Comparison of ENCODE assay signal across 10 cellular contexts in genomic region chr2:49940616-49941015, GRCh38.
DNase-seq lines count a peak whose midpoint lies in the region; ATAC-seq and TF ChIP-seq lines count a peak whose summit lies in the region.
"Had no signal": no experiment of that assay in that cellular context is flagged by ENCODE, and none has a peak within 500 bp of the region (broad histone marks: within the 10 kb centered on the region; RNA-seq: fewer than 3 reads in every experiment).

No MANE protein-coding gene starts in this region.

- H3K4me3 Mint-ChIP-seq in stimulated activated memory B cell treated with anti-CD40 and anti-IgM and Interleukin-4, amounts not matched to agents 10 μg/mL and 1 μg/mL and 100 μg/mL, for 72 hours: peak overlapping the region; percentile 63

- no peaks in the 10 kb centered on the region for H3F3A ChIP-seq in SK-N-SH (replicated peaks; ENCODE audit: insufficient read depth)

- peak overlapping the region; percentile 30; the same call in 1 of the 2 replicates for H3K4me2 ChIP-seq in SK-N-SH

- 49% methylated on average over 3 of the region's 3 CpGs for WGBS in SK-N-SH (ENCODE audit: low lambda C conversion rate)

- H3K36me3 ChIP-seq in SK-N-SH (replicated peaks in 1 of 2; ENCODE audit: control insufficient read depth in 1 of 2, insufficient read depth in 2 of 2, low read length in 1 of 2) (no peaks in the 10 kb centered on the region), adipocyte (ENCODE audit: control insufficient read depth, insufficient read depth, low read length, severe bottlenecking) (no peaks in the 10 kb centered on the region)

- peaks cover 7% of the 10 kb centered on the region for H3K4me1 Mint-ChIP-seq in stimulated activated memory B cell treated with anti-CD40 and anti-IgM and Interleukin-4, amounts not matched to agents 10 μg/mL and 1 μg/mL and 100 μg/mL, for 72 hours

- H3K27me3 Mint-ChIP-seq in stimulated activated memory B cell treated with anti-CD40 and anti-IgM and Interleukin-4, amounts not matched to agents 10 μg/mL and 1 μg/mL and 100 μg/mL, for 72 hours: no peaks in the 10 kb centered on the region

- H3K27me3 ChIP-seq in SK-N-SH (ENCODE audit: insufficient read depth) (no peaks in the 10 kb centered on the region), adipocyte (replicated peaks; ENCODE audit: control insufficient read depth, insufficient read depth, low read length) (no peaks in the 10 kb centered on the region)

- H3K9ac ChIP-seq in SK-N-SH: no peak overlapping the region
- H3K9ac ChIP-seq in adipocyte (ENCODE audit: low read length): no peak overlapping the region

- no peak for DNase-seq in SK-N-SH
- peak; percentile 6 for DNase-seq in KG1 (lab: John Stamatoyannopoulos, UW)
- DNase-seq in adipocyte (ENCODE audit: low read depth): no peak
- DNase-seq in NCI-H187 (lab: John Stamatoyannopoulos, UW): no peak
- DNase-seq in glomerular visceral epithelial cell (ENCODE audit: extremely low spot score): no peak
- DNase-seq: activated gamma-delta T cell treated with Interleukin-2 at 50 U/mL for 16 hours had no signal

- H4K20me1 ChIP-seq in SK-N-SH (ENCODE audit: insufficient read depth): no peaks in the 10 kb centered on the region

- no peaks in the 10 kb centered on the region for H3K79me2 ChIP-seq in SK-N-SH (ENCODE audit: insufficient read depth)

- H2AFZ ChIP-seq in SK-N-SH (ENCODE audit: low read depth): peak overlapping the region; percentile 37

- TF ChIP-seq EP300 in SK-N-SH (IDR thresholded peaks at IDR 0.05; ENCODE audit: borderline replicate concordance in 1 of 2, low read depth in 1 of 2, low read length in 1 of 2): no peak

- no peaks in the 10 kb centered on the region for H3K36me3 Mint-ChIP-seq in stimulated activated memory B cell treated with anti-CD40 and anti-IgM and Interleukin-4, amounts not matched to agents 10 μg/mL and 1 μg/mL and 100 μg/mL, for 72 hours

- POLR2A ChIA-PET in SK-N-SH (lab: Yijun Ruan, JAX): no interaction called here

- peaks cover 3% of the 10 kb centered on the region for H3K9me3 Mint-ChIP-seq in stimulated activated memory B cell treated with anti-CD40 and anti-IgM and Interleukin-4, amounts not matched to agents 10 μg/mL and 1 μg/mL and 100 μg/mL, for 72 hours

- H3K4me3 ChIP-seq in SK-N-SH (ENCODE audit: low read depth in 2 of 2, low read length in 1 of 2) (peak overlapping the region; percentile 31 to 35; a peak in 2 of 4 replicates), adipocyte (ENCODE audit: low read length) (peak overlapping the region; percentile 77)
- H3K4me3 ChIP-seq: SK-N-MC had no signal

- CTCF ChIA-PET in SK-N-SH (lab: Yijun Ruan, JAX): interaction anchor here (1.0 kb wide), 1 partner anchor 203 kb away, joined by 4 read pairs; no protein-coding TSS in a partner anchor

- TF ChIP-seq CTCF in SK-N-SH (IDR thresholded peaks at IDR 0.05): no peak

- no peak overlapping the region for H3K27ac ChIP-seq in SK-N-SH (ENCODE audit: low read depth in 2 of 2, low read length in 1 of 2)
- H3K27ac ChIP-seq: SK-N-MC had no signal

- H3K9me3 ChIP-seq in SK-N-SH (no peaks in the 10 kb centered on the region), adipocyte (ENCODE audit: control insufficient read depth, low read length) (no peaks in the 10 kb centered on the region)

- no peak overlapping the region for H3K27ac Mint-ChIP-seq in stimulated activated memory B cell treated with anti-CD40 and anti-IgM and Interleukin-4, amounts not matched to agents 10 μg/mL and 1 μg/mL and 100 μg/mL, for 72 hours

- H3K9me2 ChIP-seq in SK-N-SH: no peaks in the 10 kb centered on the region

- ATAC-seq in SK-N-SH treated with all-trans-retinoic acid at 6 μM for 48 hours: no peak
- no peak for ATAC-seq in stimulated activated memory B cell treated with anti-CD40 and anti-IgM and Interleukin-4, amounts not matched to agents 10 μg/mL and 1 μg/mL and 100 μg/mL, for 72 hours
- ATAC-seq in GM21447 (IDR thresholded peaks at IDR 0.05; ENCODE audit: unreplicated experiment): no peak

- H3K4me1 ChIP-seq in SK-N-SH (ENCODE audit: control insufficient read depth in 1 of 2, insufficient read depth in 2 of 2, low read depth in 1 of 2, low read length in 1 of 2) (peaks cover 0 to 10% of the 10 kb centered on the region in 2 experiments; a peak in 2 of 4 replicates), adipocyte (ENCODE audit: control insufficient read depth, insufficient read depth, low read length) (no peaks in the 10 kb centered on the region)

- TF ChIP-seq RAD21 in SK-N-SH (IDR thresholded peaks at IDR 0.05; ENCODE audit: low read length): no peak

TF ChIP-seq in SK-N-SH, 30 proteins besides CTCF, POLR2A, EP300 and RAD21 (continues in another document):
- TF ChIP-seq RFX5 (IDR thresholded peaks at IDR 0.05; ENCODE audit: low read length) (no peak), FOXJ3 (CRISPR knock-in tag; IDR thresholded peaks at IDR 0.05) (no peak), USF2 (IDR thresholded peaks at IDR 0.05; ENCODE audit: borderline replicate concordance, low read depth, low read length) (no peak), MEF2A (IDR thresholded peaks at IDR 0.05; ENCODE audit: borderline replicate concordance, low read depth) (no peak), TCF12 (IDR thresholded peaks at IDR 0.05) (no peak), RXRA (IDR thresholded peaks at IDR 0.05; ENCODE audit: borderline replicate concordance, low read depth) (no peak), SMC3 (IDR thresholded peaks at IDR 0.05; ENCODE audit: low read depth, low read length) (no peak), NFIC (IDR thresholded peaks at IDR 0.05; ENCODE audit: borderline replicate concordance) (no peak), GATA2 (CRISPR knock-in tag; IDR thresholded peaks at IDR 0.05) (no peak), POLR2AphosphoS5 (IDR thresholded peaks at IDR 0.05; ENCODE audit: low read depth, low read length) (no peak), YY1 (IDR thresholded peaks at IDR 0.05; ENCODE audit: low read depth) (no peak), CHD2 (IDR thresholded peaks at IDR 0.05; ENCODE audit: low read length, partially characterized antibody) (no peak)

TF ChIP-seq in SK-N-SH treated with all-trans-retinoic acid at 6 μM for 48 hours, 23 proteins besides CTCF, POLR2A, EP300 and RAD21:
- TF ChIP-seq TCF4 (CRISPR knock-in tag; IDR thresholded peaks at IDR 0.05; ENCODE audit: borderline replicate concordance): no peak
- no peak for TF ChIP-seq POU6F1 (CRISPR knock-in tag; IDR thresholded peaks at IDR 0.05; ENCODE audit: borderline replicate concordance, low read depth)
- TF ChIP-seq ARNTL (CRISPR knock-in tag; IDR thresholded peaks at IDR 0.05; ENCODE audit: borderline replicate concordance, low read depth): no peak
- TF ChIP-seq PATZ1 (CRISPR knock-in tag; IDR thresholded peaks at IDR 0.05; ENCODE audit: borderline replicate concordance): no peak
